ENCODE assay signal across 8 cellular contexts in the genomic region with DNA sequence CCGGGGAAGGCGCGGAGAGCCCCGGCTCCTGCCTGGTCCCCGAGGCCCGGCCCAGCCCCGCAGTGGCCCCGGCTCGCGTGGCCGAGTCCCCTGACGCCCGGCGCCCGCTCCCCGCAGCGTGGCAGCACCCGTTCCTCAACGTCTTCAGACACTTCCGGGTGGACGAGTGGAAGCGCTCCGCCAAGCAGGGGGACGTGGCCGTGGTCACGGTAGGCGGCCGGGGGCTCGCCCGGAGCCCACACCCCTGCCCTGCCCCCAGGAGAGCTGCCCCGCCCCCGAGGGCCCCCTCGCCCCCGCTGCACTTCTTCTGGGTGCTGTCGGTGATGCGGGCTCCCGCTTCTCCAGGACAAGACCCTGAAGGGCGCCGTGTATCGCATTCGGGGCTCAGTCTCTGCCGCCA. TPM values are rescaled to one million over a fixed set of nuclear protein-coding genes. Genes with fewer than 3 reads are reported as not detected.
DNase-seq lines count a peak whose midpoint lies in the region; ATAC-seq, FAIRE-seq and TF ChIP-seq lines count a peak whose summit lies in the region.

No MANE protein-coding gene starts in this region.

- peak; percentile 11 for ATAC-seq in activated CD4-positive, alpha-beta T cell treated with anti-CD3 and anti-CD28 coated beads for 36 hours
- ATAC-seq in HG03439 (IDR thresholded peaks at IDR 0.05; ENCODE audit: unreplicated experiment), result peak; percentile 9

- H3K4me3 ChIP-seq in keratinocyte (ENCODE audit: control insufficient read depth in 2 of 3, extremely low read depth in 1 of 3, insufficient read depth in 2 of 3, low read depth in 1 of 3, low read length in 3 of 3) (peak overlapping the region; percentile 44 to 82 (median 78)), thymus (ENCODE audit: low read length) (peak overlapping the region; percentile 70)

- intact Hi-C loops in activated CD4-positive, alpha-beta T cell treated with anti-CD3 and anti-CD28 coated beads for 36 hours (cut with DNase I, micrococcal nuclease), result loop anchor here in 1 of 2 experiments (1.0 kb wide), 9 partner anchors 8 to 139 kb away; a partner anchor contains a TSS

- H3K27ac Mint-ChIP-seq in activated CD4-positive, alpha-beta T cell treated with anti-CD3 and anti-CD28 coated beads for 36 hours, result no peak overlapping the region
- H3K27ac Mint-ChIP-seq in activated naive CD4-positive, alpha-beta T cell treated with anti-CD3 and anti-CD28 coated beads, Interleukin-2, amount 10 ng/mL, durations not matched to agents 7 days and 5 days, result no peak overlapping the region

- H3K27me3 ChIP-seq in keratinocyte (ENCODE audit: control insufficient read depth, extremely low read depth, insufficient read depth, low read length), result no peaks in the 10 kb centered on the region
- no peaks in the 10 kb centered on the region for H3K27me3 ChIP-seq in thymus (ENCODE audit: control insufficient read depth, insufficient read depth)

- CTCF ChIA-PET in activated CD4-positive, alpha-beta T cell treated with anti-CD3 and anti-CD28 coated beads for 36 hours (lab: Charles Lee), result interaction anchor here (0.6 to 2.4 kb wide), 5 partner anchors 11 to 427 kb away, joined by 3 to 9 read pairs (median 3); no protein-coding TSS in a partner anchor
- CTCF ChIA-PET in activated naive CD4-positive, alpha-beta T cell treated with anti-CD3 and anti-CD28 coated beads, Interleukin-2, amount 10 ng/mL, durations not matched to agents 7 days and 5 days (lab: Charles Lee), result interaction anchor here (0.9 kb wide), 1 partner anchor 10 kb away, joined by 4 read pairs; no protein-coding TSS in a partner anchor

- H3K9ac ChIP-seq in keratinocyte (ENCODE audit: control insufficient read depth, extremely low read depth, insufficient read depth, low read length), result peak overlapping the region; percentile 78

- no peaks in the 10 kb centered on the region for H3K27me3 Mint-ChIP-seq in activated CD4-positive, alpha-beta T cell treated with anti-CD3 and anti-CD28 coated beads for 36 hours
- H3K27me3 Mint-ChIP-seq in activated naive CD4-positive, alpha-beta T cell treated with anti-CD3 and anti-CD28 coated beads, Interleukin-2, amount 10 ng/mL, durations not matched to agents 7 days and 5 days, result no peaks in the 10 kb centered on the region

- H3K4me3 Mint-ChIP-seq in activated CD4-positive, alpha-beta T cell treated with anti-CD3 and anti-CD28 coated beads for 36 hours, result peak overlapping the region; percentile 71
- peak overlapping the region; percentile 75 for H3K4me3 Mint-ChIP-seq in activated naive CD4-positive, alpha-beta T cell treated with anti-CD3 and anti-CD28 coated beads, Interleukin-2, amount 10 ng/mL, durations not matched to agents 7 days and 5 days

- peaks cover 2% of the 10 kb centered on the region for H3K36me3 Mint-ChIP-seq in activated CD4-positive, alpha-beta T cell treated with anti-CD3 and anti-CD28 coated beads for 36 hours (ENCODE audit: low read depth)
- peaks cover 1% of the 10 kb centered on the region for H3K36me3 Mint-ChIP-seq in activated naive CD4-positive, alpha-beta T cell treated with anti-CD3 and anti-CD28 coated beads, Interleukin-2, amount 10 ng/mL, durations not matched to agents 7 days and 5 days

- peak overlapping the region; percentile 12 for H2AFZ ChIP-seq in keratinocyte (ENCODE audit: control insufficient read depth, low read length)

- H3K9me3 ChIP-seq in keratinocyte (ENCODE audit: control insufficient read depth, low read depth, low read length) (no peaks in the 10 kb centered on the region), thymus (ENCODE audit: control insufficient read depth) (no peaks in the 10 kb centered on the region)

- POLR2A ChIA-PET in activated CD4-positive, alpha-beta T cell treated with anti-CD3 and anti-CD28 coated beads for 36 hours (lab: Charles Lee), result interaction anchor here (0.6 to 1.2 kb wide), 2 partner anchors 9 to 13 kb away, joined by 3 to 4 read pairs; a partner anchor contains a TSS

- no peak for TF ChIP-seq CTCF in keratinocyte (optimal IDR thresholded peaks at IDR 0.05 in 1 of 3, IDR thresholded peaks at IDR 0.05 in 1 of 3, conservative IDR thresholded peaks at IDR 0.05 in 1 of 3; ENCODE audit: extremely low read depth in 1 of 3, insufficient read depth in 2 of 3, low read length in 3 of 3)

- H3K79me2 ChIP-seq in keratinocyte (ENCODE audit: control insufficient read depth, insufficient read depth, low read length), result peaks cover 6% of the 10 kb centered on the region

- peak overlapping the region; percentile 81 for H3K27ac ChIP-seq in keratinocyte (ENCODE audit: control insufficient read depth, insufficient read depth, low read length)
- no peak overlapping the region for H3K27ac ChIP-seq in thymus (ENCODE audit: low read depth)

- H3K4me2 ChIP-seq in keratinocyte (ENCODE audit: control insufficient read depth, extremely low read depth, insufficient read depth, low read depth, low read length), result peak overlapping the region; percentile 92

- 5% methylated on average over 42 of the region's 42 CpGs for WGBS in thymus

- H3K9me3 Mint-ChIP-seq in activated CD4-positive, alpha-beta T cell treated with anti-CD3 and anti-CD28 coated beads for 36 hours (ENCODE audit: low read depth), result no peaks in the 10 kb centered on the region
- H3K9me3 Mint-ChIP-seq in activated naive CD4-positive, alpha-beta T cell treated with anti-CD3 and anti-CD28 coated beads, Interleukin-2, amount 10 ng/mL, durations not matched to agents 7 days and 5 days, result no peaks in the 10 kb centered on the region

- H3K4me1 ChIP-seq in keratinocyte (ENCODE audit: control insufficient read depth, extremely low read depth, insufficient read depth, low read length), result peaks cover 11% of the 10 kb centered on the region
- H3K4me1 ChIP-seq in thymus (ENCODE audit: control insufficient read depth, insufficient read depth, low read length), result peaks cover 18% of the 10 kb centered on the region

- H4K20me1 ChIP-seq in keratinocyte (ENCODE audit: control insufficient read depth, extremely low read depth, insufficient read depth, low read length), result no peaks in the 10 kb centered on the region

- H3K36me3 ChIP-seq in keratinocyte (ENCODE audit: control insufficient read depth in 2 of 2, extremely low read depth in 1 of 2, insufficient read depth in 2 of 2, low read length in 2 of 2), result peaks cover 6 to 7% of the 10 kb centered on the region in 2 experiments
- H3K36me3 ChIP-seq in thymus (ENCODE audit: control insufficient read depth, insufficient read depth), result peaks cover 13% of the 10 kb centered on the region

- peak; percentile 37 for DNase-seq in activated CD4-positive, alpha-beta T cell treated with anti-CD3 and anti-CD28 coated beads for 36 hours
- DNase-seq in activated CD4-positive, alpha-beta T cell treated with anti-CD3 and anti-CD28 coated beads, Interleukin-2, amount 50 U/mL, for 4 hours, result no peak
- peak; percentile 58 for DNase-seq in activated naive CD4-positive, alpha-beta T cell treated with anti-CD3 and anti-CD28 coated beads, Interleukin-2, amount 10 ng/mL, durations not matched to agents 7 days and 5 days
- DNase-seq in keratinocyte (ENCODE audit: low read depth, low spot score), result no peak
- DNase-seq in NCI-H128 (lab: John Stamatoyannopoulos, UW; ENCODE audit: unreplicated experiment), result no peak
- DNase-seq in urothelium cell line (ENCODE audit: low spot score), result no peak

- FAIRE-seq in keratinocyte (lab: Jason Lieb, UNC), result no peak
- no peak for FAIRE-seq in urothelium cell line (lab: Jason Lieb, UNC)

- dilution Hi-C loops in keratinocyte (cut with MboI; ENCODE audit: extremely low pct_ligation_motif_present, low sequenced_read_pairs), result no loop called here

- no peaks in the 10 kb centered on the region for H3K9me1 ChIP-seq in keratinocyte (ENCODE audit: control insufficient read depth, extremely low read depth, insufficient read depth, low read length)

- peaks cover 9% of the 10 kb centered on the region for H3K4me1 Mint-ChIP-seq in activated CD4-positive, alpha-beta T cell treated with anti-CD3 and anti-CD28 coated beads for 36 hours
- H3K4me1 Mint-ChIP-seq in activated naive CD4-positive, alpha-beta T cell treated with anti-CD3 and anti-CD28 coated beads, Interleukin-2, amount 10 ng/mL, durations not matched to agents 7 days and 5 days, result peaks cover 17% of the 10 kb centered on the region

RNA-seq across cellular contexts. Expression of a gene that starts 0.5 kb away (rescaled TPM):
- 10 to 100 TPM; 43.6 to 55.9 TPM for total RNA-seq in activated CD4-positive, alpha-beta T cell treated with anti-CD3 and anti-CD28 coated beads for 36 hours
- polyA plus RNA-seq in keratinocyte, result 5.9 to 9.2 TPM (median 8.2 TPM) in 3 replicates
- 1.7 TPM for polyA plus RNA-seq in keratinocyte (2011; ENCODE audit: low read depth)
- polyA plus RNA-seq in keratinocyte (2011; cell fraction: cytosol; rRNA removed), result 0.96 and 2.7 TPM in 2 replicates
- 40.1 and 49.6 TPM in 2 replicates for polyA plus RNA-seq in keratinocyte (2011; cell fraction: nucleus; rRNA removed)
- 8.4 and 10.3 TPM in 2 replicates for polyA plus RNA-seq in keratinocyte (2012; ENCODE audit: low replicate concordance)
- 5.4 to 10.3 TPM (median 6.6 TPM) in 3 replicates for polyA minus RNA-seq in keratinocyte
- 10.2 TPM for polyA minus RNA-seq in keratinocyte (2011; cell fraction: cytosol; rRNA and poly(A)+ RNA removed)
- polyA minus RNA-seq in keratinocyte (2011; cell fraction: nucleus; rRNA and poly(A)+ RNA removed), result 13.1 and 17.9 TPM in 2 replicates
- 22.6 TPM for polyA plus RNA-seq in thymus

RNA-seq across cellular contexts. Expression of a gene that starts 8.0 kb away (rescaled TPM):
- 10 to 100 TPM; 28.5 to 44.0 TPM for total RNA-seq in activated CD4-positive, alpha-beta T cell treated with anti-CD3 and anti-CD28 coated beads for 36 hours
- polyA plus RNA-seq in keratinocyte (5.9 to 14.5 TPM (median 8.1 TPM) in 3 replicates), thymus (25.2 TPM)
- polyA plus RNA-seq in keratinocyte (2011; ENCODE audit: low read depth), result 1.1 TPM
- polyA plus RNA-seq in keratinocyte (2011; cell fraction: cytosol; rRNA removed), result 5.4 and 16.2 TPM in 2 replicates
- 6.7 and 7.0 TPM in 2 replicates for polyA plus RNA-seq in keratinocyte (2011; cell fraction: nucleus; rRNA removed)
- 9.7 and 15.6 TPM in 2 replicates for polyA plus RNA-seq in keratinocyte (2012; ENCODE audit: low replicate concordance)
- polyA minus RNA-seq in keratinocyte, result 1.9 to 3.7 TPM (median 2.8 TPM) in 3 replicates
- 34.0 TPM for polyA minus RNA-seq in keratinocyte (2011; cell fraction: cytosol; rRNA and poly(A)+ RNA removed)
- 4.3 and 4.9 TPM in 2 replicates for polyA minus RNA-seq in keratinocyte (2011; cell fraction: nucleus; rRNA and poly(A)+ RNA removed)

RNA-seq across cellular contexts. Expression of a gene that starts 13.5 kb away (rescaled TPM):
- total RNA-seq in activated CD4-positive, alpha-beta T cell treated with anti-CD3 and anti-CD28 coated beads for 36 hours, result 100 to 1,000 TPM; 116 to 127 TPM
- polyA plus RNA-seq in keratinocyte (46.9 to 65.8 TPM (median 49.4 TPM) in 3 replicates), thymus (110 TPM)
- 4.3 TPM for polyA plus RNA-seq in keratinocyte (2011; ENCODE audit: low read depth)
- polyA plus RNA-seq in keratinocyte (2011; cell fraction: cytosol; rRNA removed), result 33.1 and 62.1 TPM in 2 replicates
- 26.6 and 41.1 TPM in 2 replicates for polyA plus RNA-seq in keratinocyte (2011; cell fraction: nucleus; rRNA removed)
- polyA plus RNA-seq in keratinocyte (2012; ENCODE audit: low replicate concordance), result 49.5 and 75.8 TPM in 2 replicates
- polyA minus RNA-seq in keratinocyte, result 13.4 to 34.2 TPM (median 25.4 TPM) in 3 replicates
- 109 TPM for polyA minus RNA-seq in keratinocyte (2011; cell fraction: cytosol; rRNA and poly(A)+ RNA removed)
- polyA minus RNA-seq in keratinocyte (2011; cell fraction: nucleus; rRNA and poly(A)+ RNA removed), result 10.2 and 15.6 TPM in 2 replicates

RNA-seq across cellular contexts. Expression of a gene that starts 18.3 kb away (rescaled TPM):
- total RNA-seq in activated CD4-positive, alpha-beta T cell treated with anti-CD3 and anti-CD28 coated beads for 36 hours, result 100 to 1,000 TPM; 123 to 130 TPM
- polyA plus RNA-seq in keratinocyte, result 58.7 to 97.0 TPM (median 61.7 TPM) in 3 replicates
- polyA plus RNA-seq in keratinocyte (2011; ENCODE audit: low read depth), result 60.0 TPM
- polyA plus RNA-seq in keratinocyte (2011; cell fraction: cytosol; rRNA removed), result 20.5 and 45.5 TPM in 2 replicates
- polyA plus RNA-seq in keratinocyte (2011; cell fraction: nucleus; rRNA removed), result 279 and 341 TPM in 2 replicates
- polyA plus RNA-seq in keratinocyte (2012; ENCODE audit: low replicate concordance), result 64.1 and 66.4 TPM in 2 replicates
- polyA minus RNA-seq in keratinocyte, result 26.1 to 90.0 TPM (median 31.0 TPM) in 3 replicates
- 72.1 TPM for polyA minus RNA-seq in keratinocyte (2011; cell fraction: cytosol; rRNA and poly(A)+ RNA removed)
- polyA minus RNA-seq in keratinocyte (2011; cell fraction: nucleus; rRNA and poly(A)+ RNA removed), result 61.3 and 76.7 TPM in 2 replicates
- polyA plus RNA-seq in thymus, result 252 TPM

RNA-seq across cellular contexts. Expression of a gene that starts 18.9 kb away (rescaled TPM):
- 1 to 10 TPM in 1 of 2 experiments, under 1 TPM in 1; 0.74 to 1.1 TPM for total RNA-seq in activated CD4-positive, alpha-beta T cell treated with anti-CD3 and anti-CD28 coated beads for 36 hours
- polyA plus RNA-seq in keratinocyte (0.01 to 0.04 TPM in 2 of 3 replicates, not detected in the other), thymus (2.1 TPM)
- polyA plus RNA-seq in keratinocyte (2011; ENCODE audit: low read depth), result 0.12 TPM
- polyA plus RNA-seq in keratinocyte (2011; cell fraction: cytosol; rRNA removed), result 0.01 and 0.03 TPM in 2 replicates
- 0.12 and 0.17 TPM in 2 replicates for polyA plus RNA-seq in keratinocyte (2011; cell fraction: nucleus; rRNA removed)
- polyA plus RNA-seq in keratinocyte (2012; ENCODE audit: low replicate concordance), result 0.03 and 0.47 TPM in 2 replicates
- polyA minus RNA-seq in keratinocyte, result 0.10 TPM in 1 of 3 replicates, not detected in the others
- polyA minus RNA-seq in keratinocyte (2011; cell fraction: cytosol; rRNA and poly(A)+ RNA removed), result not detected
- polyA minus RNA-seq in keratinocyte (2011; cell fraction: nucleus; rRNA and poly(A)+ RNA removed), result 0.31 and 0.42 TPM in 2 replicates

Comparison
In these comparisons a context has a peak if more than half of its experiments do, and no peak if none do; other contexts are left out.
1. DNase-seq: peak in activated CD4-positive, alpha-beta T cell treated with anti-CD3 and anti-CD28 coated beads for 36 hours (single experiment) and activated naive CD4-positive, alpha-beta T cell treated with anti-CD3 and anti-CD28 coated beads, Interleukin-2, amount 10 ng/mL, durations not matched to agents 7 days and 5 days (single experiment); none in activated CD4-positive, alpha-beta T cell treated with anti-CD3 and anti-CD28 coated beads, Interleukin-2, amount 50 U/mL, for 4 hours (0 of 2), keratinocyte (single experiment), NCI-H128 (single experiment) and urothelium cell line (single experiment).